ENCODE assay signal across 19 cellular contexts in the genomic region with DNA sequence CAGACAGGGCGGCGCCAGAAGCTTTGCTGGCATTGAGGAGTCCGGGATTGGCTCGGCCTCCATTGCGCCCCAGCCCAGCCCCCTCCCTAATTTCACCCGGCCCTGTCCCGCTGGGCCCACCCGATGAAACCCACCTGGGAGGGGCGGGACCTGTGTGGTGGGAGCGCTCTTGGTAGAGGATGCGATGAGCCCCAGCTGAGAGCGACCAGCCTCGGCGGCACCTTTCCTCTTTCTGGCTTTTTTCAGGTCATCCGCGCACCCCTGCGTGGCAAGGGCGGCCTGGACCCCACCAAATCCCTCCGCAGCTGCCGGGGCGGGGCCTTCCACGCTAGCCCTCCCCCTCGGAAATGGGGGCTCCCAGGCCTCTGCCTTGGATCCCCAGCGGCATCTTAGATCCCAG.
"Had no signal": no experiment of that assay in that cellular context is flagged by ENCODE, and none has a peak within 500 bp of the region (broad histone marks: within the 10 kb centered on the region; RNA-seq: fewer than 3 reads in every experiment).

A gene (minus strand): TSS at position 393 of the 400 bp plus-strand sequence.

- H3K27me3 Mint-ChIP-seq: activated naive CD8-positive, alpha-beta T cell treated with anti-CD3 and anti-CD28 coated beads for 36 hours; central memory CD8-positive, alpha-beta T cell; naive thymus-derived CD8-positive, alpha-beta T cell had no signal

- H3K9me3 ChIP-seq: colonic mucosa, heart right ventricle, neutrophil, pancreas, sigmoid colon, thoracic aorta had no signal

- H3K4me1 ChIP-seq: colonic mucosa, pancreas had no signal

- H3K4me3 Mint-ChIP-seq: activated naive CD8-positive, alpha-beta T cell treated with anti-CD3 and anti-CD28 coated beads for 36 hours; central memory CD8-positive, alpha-beta T cell; T-helper 1 cell treated with Interleukin-12 subunit alpha and Interleukin-12 subunit beta and Interleukin-4 antibody, amounts not matched to agents 30 μg/mL and 1 μg/mL, for 36 hours; WTC11 had no signal

- H3K36me3 Mint-ChIP-seq: WTC11 had no signal

- H3K36me3 ChIP-seq: colonic mucosa, neutrophil had no signal

- DNase-seq: activated CD4-positive, alpha-beta T cell treated with anti-CD3 and anti-CD28 coated beads, Interleukin-2, amount 50 U/mL, for 48 hours; activated naive CD4-positive, alpha-beta T cell treated with Interleukin-2 at 50 U/mL for 16 hours; activated naive CD8-positive, alpha-beta T cell treated with anti-CD3 and anti-CD28 coated beads for 36 hours; activated T-cell treated with anti-CD3 and anti-CD28 coated beads, Interleukin-2, amount 50 U/mL, for 48 hours; colonic mucosa; heart right ventricle; kidney; naive thymus-derived CD8-positive, alpha-beta T cell; pancreas; sigmoid colon; stimulated activated CD4-positive, alpha-beta T cell treated with anti-CD3 and anti-CD28 coated beads, Interleukin-4, amount 100 ng/mL, for 1 hour; stimulated activated naive CD4-positive, alpha-beta T cell; T1000 had no signal

- H3K9me3 Mint-ChIP-seq: activated naive CD8-positive, alpha-beta T cell treated with anti-CD3 and anti-CD28 coated beads for 36 hours; central memory CD8-positive, alpha-beta T cell; naive thymus-derived CD8-positive, alpha-beta T cell; T-helper 1 cell treated with Interleukin-12 subunit alpha and Interleukin-12 subunit beta and Interleukin-4 antibody, amounts not matched to agents 30 μg/mL and 1 μg/mL, for 36 hours; WTC11 had no signal

- ATAC-seq: heart right ventricle; naive thymus-derived CD8-positive, alpha-beta T cell; WTC11 had no signal

- H3K27me3 ChIP-seq: colonic mucosa, heart right ventricle, neutrophil, pancreas, sigmoid colon had no signal

- H3K27ac Mint-ChIP-seq: activated naive CD8-positive, alpha-beta T cell treated with anti-CD3 and anti-CD28 coated beads for 36 hours; T-helper 1 cell treated with Interleukin-12 subunit alpha and Interleukin-12 subunit beta and Interleukin-4 antibody, amounts not matched to agents 30 μg/mL and 1 μg/mL, for 36 hours; WTC11 had no signal

- H3K27ac ChIP-seq: colonic mucosa, heart right ventricle, neutrophil, pancreas, sigmoid colon, thoracic aorta had no signal

- H3K4me3 ChIP-seq: colonic mucosa, heart right ventricle, lung, pancreas, sigmoid colon, thoracic aorta had no signal
